ENCODE assay signal across 1 cellular context in the genomic region with DNA sequence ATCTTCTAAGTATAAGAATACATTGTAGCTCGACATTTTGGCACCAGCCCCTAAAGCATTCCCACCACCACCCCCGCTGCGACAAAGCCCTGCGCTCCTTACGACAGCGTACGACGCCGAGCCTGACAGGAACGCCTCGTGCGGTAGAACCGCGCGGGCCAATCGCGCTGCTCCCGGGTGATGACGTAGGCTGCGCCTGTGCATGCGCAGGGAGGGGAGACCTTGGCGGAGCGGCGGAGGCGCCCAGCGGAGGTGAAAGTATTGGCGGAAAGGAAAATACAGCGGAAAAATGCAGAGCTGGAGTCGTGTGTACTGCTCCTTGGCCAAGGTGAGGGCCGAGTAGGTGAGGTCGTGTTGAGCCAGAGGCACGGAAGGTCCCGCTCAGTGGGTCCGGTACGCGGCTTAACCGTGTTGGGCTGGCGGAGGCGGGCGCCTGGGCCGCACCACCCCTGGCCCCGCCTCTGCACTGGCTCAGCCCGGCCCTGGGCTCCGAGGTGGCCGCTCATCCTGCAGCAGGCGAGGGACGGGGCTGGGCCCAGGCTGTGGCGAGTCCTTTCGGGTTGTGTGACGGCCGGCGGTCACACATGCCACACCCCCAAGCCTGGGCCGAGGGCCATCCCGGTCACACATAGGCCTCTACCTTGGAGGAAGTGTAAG.
TF ChIP-seq lines count a peak whose summit lies in the region.

Gene DLD, plus strand, starts transcription at position 222 of the 657 bp plus-strand sequence. Its CDS starts 68 bp downstream, at position 290.

TF ChIP-seq in K562, 482 proteins besides CTCF, POLR2A, EP300 and RAD21 (continued from another document and continues in another):
- TF ChIP-seq, protein P1, sequence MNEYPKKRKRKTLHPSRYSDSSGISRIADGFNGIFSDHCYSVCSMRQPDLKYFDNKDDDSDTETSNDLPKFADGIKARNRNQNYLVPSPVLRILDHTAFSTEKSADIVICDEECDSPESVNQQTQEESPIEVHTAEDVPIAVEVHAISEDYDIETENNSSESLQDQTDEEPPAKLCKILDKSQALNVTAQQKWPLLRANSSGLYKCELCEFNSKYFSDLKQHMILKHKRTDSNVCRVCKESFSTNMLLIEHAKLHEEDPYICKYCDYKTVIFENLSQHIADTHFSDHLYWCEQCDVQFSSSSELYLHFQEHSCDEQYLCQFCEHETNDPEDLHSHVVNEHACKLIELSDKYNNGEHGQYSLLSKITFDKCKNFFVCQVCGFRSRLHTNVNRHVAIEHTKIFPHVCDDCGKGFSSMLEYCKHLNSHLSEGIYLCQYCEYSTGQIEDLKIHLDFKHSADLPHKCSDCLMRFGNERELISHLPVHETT (CRISPR knock-in tag; conservative IDR thresholded peaks at IDR 0.05 in 1 of 2, IDR thresholded peaks at IDR 0.05 in 1 of 2), result peak in 1 of 2 experiments; percentile 72; a peak in 1 of 4 replicates
- TF ChIP-seq NR3C1 (CRISPR knock-in tag; IDR thresholded peaks at IDR 0.05) (no peak), ZNF184 (CRISPR knock-in tag; IDR thresholded peaks at IDR 0.05) (no peak), HLTF (IDR thresholded peaks at IDR 0.05) (no peak), HNRNPLL (IDR thresholded peaks at IDR 0.05; ENCODE audit: low read depth, low read length, poor library complexity, severe bottlenecking) (peak; percentile 99), RHOXF2B (CRISPR knock-in tag; conservative IDR thresholded peaks at IDR 0.05) (peak; percentile 3; the same call in 1 of the 2 replicates), PPARD (CRISPR knock-in tag; IDR thresholded peaks at IDR 0.05) (no peak), ZNF253 (CRISPR knock-in tag; conservative IDR thresholded peaks at IDR 0.05) (no peak), AFF4 (CRISPR knock-in tag; IDR thresholded peaks at IDR 0.05) (peak; percentile 94), MCM7 (IDR thresholded peaks at IDR 0.05) (no peak), KLF13 (tag; IDR thresholded peaks at IDR 0.05; ENCODE audit: borderline replicate concordance, low read depth) (peak; percentile 84; the same call in 1 of the 2 replicates), ZBTB8A (IDR thresholded peaks at IDR 0.05; ENCODE audit: partially characterized antibody) (no peak), POU5F1 (IDR thresholded peaks at IDR 0.05; ENCODE audit: borderline replicate concordance, low read depth, low read length, partially characterized antibody) (peak; percentile 63), CBX1 (IDR thresholded peaks at IDR 0.05; ENCODE audit: low read depth) (peak; percentile 91), HMG20B (CRISPR knock-in tag; IDR thresholded peaks at IDR 0.05) (no peak), ZNF583 (CRISPR knock-in tag; IDR thresholded peaks at IDR 0.05) (0 out of 2 replicates have a peak, but pooled peaks have one; percentile 19), MEF2D (tag; conservative IDR thresholded peaks at IDR 0.05; ENCODE audit: low read depth) (no peak), SMC3 (conservative IDR thresholded peaks at IDR 0.05; ENCODE audit: insufficient read depth, low read depth, low read length) (no peak), MECOM (CRISPR knock-in tag; IDR thresholded peaks at IDR 0.05) (no peak), HDAC8 (tag; IDR thresholded peaks at IDR 0.05) (peak; percentile 64; the same call in 1 of the 2 replicates), BCL6 (CRISPR knock-in tag; IDR thresholded peaks at IDR 0.05) (no peak), SREBF2 (CRISPR knock-in tag; IDR thresholded peaks at IDR 0.05) (no peak), BRD9 (IDR thresholded peaks at IDR 0.05; ENCODE audit: low read depth, partially characterized antibody) (peak; percentile 32), ARID3A (IDR thresholded peaks at IDR 0.05; ENCODE audit: borderline replicate concordance, low read depth, low read length) (no peak), AFF1 (IDR thresholded peaks at IDR 0.05; ENCODE audit: low read depth in 1 of 2, partially characterized antibody in 2 of 2) (no peak), SLC30A9 (CRISPR knock-in tag; IDR thresholded peaks at IDR 0.05) (no peak), STAG1 (CRISPR knock-in tag; IDR thresholded peaks at IDR 0.05; ENCODE audit: borderline replicate concordance) (no peak), SAFB (IDR thresholded peaks at IDR 0.05; ENCODE audit: borderline replicate concordance, low read depth, low read length) (no peak), GABPA (tag; conservative IDR thresholded peaks at IDR 0.05; ENCODE audit: low read depth) (0 out of 2 replicates have a peak, but pooled peaks have one; percentile 47), RBM14 (IDR thresholded peaks at IDR 0.05; ENCODE audit: borderline replicate concordance, insufficient read depth, low read depth, low read length) (0 out of 2 replicates have a peak, but pooled peaks have one; percentile 46), HDGF (IDR thresholded peaks at IDR 0.05) (peak; percentile 74; the same call in 1 of the 2 replicates), DNMT1 (IDR thresholded peaks at IDR 0.05) (no peak), CREB3L1 (IDR thresholded peaks at IDR 0.05; ENCODE audit: borderline replicate concordance, low read depth) (peak; percentile 76), BRF1 (IDR thresholded peaks at IDR 0.05; ENCODE audit: borderline replicate concordance, extremely low read depth, insufficient read length) (no peak), ETS1 (conservative IDR thresholded peaks at IDR 0.05; ENCODE audit: control insufficient read depth, low read depth, low read length) (peak; percentile 84; the same call in 1 of the 2 replicates), ZNF551 (CRISPR knock-in tag; IDR thresholded peaks at IDR 0.05) (no peak), ZNF280B (CRISPR knock-in tag; IDR thresholded peaks at IDR 0.05) (no peak), BHLHE40 (IDR thresholded peaks at IDR 0.05; ENCODE audit: low read length) (peak; percentile 72), TEAD4 (IDR thresholded peaks at IDR 0.05; ENCODE audit: low read length) (peak; percentile 46; the same call in 1 of the 2 replicates), TEAD4 (CRISPR knock-in tag; IDR thresholded peaks at IDR 0.05; ENCODE audit: borderline replicate concordance) (no peak), C11orf30 (IDR thresholded peaks at IDR 0.05; ENCODE audit: low read depth) (peak; percentile 81)
